ENCODE assay signal across 34 cellular contexts in genomic region chr16:82993874-82994375, GRCh38.
"Had no signal": no experiment of that assay in that cellular context is flagged by ENCODE, and none has a peak within 500 bp of the region (broad histone marks: within the 10 kb centered on the region; RNA-seq: fewer than 3 reads in every experiment).

No MANE protein-coding gene starts in this region.

- H3K9me3 ChIP-seq: adrenal gland, body of pancreas, colonic mucosa, esophagus squamous epithelium, left ventricle myocardium inferior, mucosa of descending colon, neutrophil, right lobe of liver, stomach, tibial artery, upper lobe of right lung had no signal

- H3K4me3 Mint-ChIP-seq: activated CD4-positive, alpha-beta T cell treated with anti-CD3 and anti-CD28 coated beads for 36 hours; activated naive CD4-positive, alpha-beta T cell treated with anti-CD3 and anti-CD28 coated beads for 36 hours; activated naive CD8-positive, alpha-beta T cell treated with anti-CD3 and anti-CD28 coated beads for 36 hours; activated T-cell treated with anti-CD3 and anti-CD28 coated beads, Interleukin-2, amount 50 U/mL, for 72 hours; naive B cell; nephron progenitor cell; stimulated activated naive B cell treated with anti-CD40 and anti-IgM and Interleukin-4, amounts not matched to agents 10 μg/mL and 1 μg/mL and 100 μg/mL, for 72 hours had no signal

- H2AFZ ChIP-seq: hepatocyte had no signal

- H3K27me3 ChIP-seq: adrenal gland, body of pancreas, cardiac muscle cell, colonic mucosa, esophagus squamous epithelium, hepatocyte, neutrophil, right lobe of liver, stomach, tibial artery, upper lobe of right lung had no signal

- H3K4me2 ChIP-seq: hepatocyte, smooth muscle cell had no signal

- H3K4me1 Mint-ChIP-seq: activated CD4-positive, alpha-beta T cell treated with anti-CD3 and anti-CD28 coated beads for 36 hours; activated naive CD8-positive, alpha-beta T cell treated with anti-CD3 and anti-CD28 coated beads for 36 hours; naive B cell; stimulated activated naive B cell treated with anti-CD40 and anti-IgM and Interleukin-4, amounts not matched to agents 10 μg/mL and 1 μg/mL and 100 μg/mL, for 72 hours had no signal

- H3K4me3 ChIP-seq: adrenal gland, body of pancreas, cardiac muscle cell, colonic mucosa, esophagus squamous epithelium, hepatocyte, left ventricle myocardium inferior, lung, mucosa of descending colon, right lobe of liver, smooth muscle cell, stomach, tibial artery, upper lobe of right lung had no signal

- H3K79me2 ChIP-seq: hepatocyte had no signal

- H3K27ac Mint-ChIP-seq: activated CD4-positive, alpha-beta T cell treated with anti-CD3 and anti-CD28 coated beads for 36 hours; activated naive CD4-positive, alpha-beta T cell treated with anti-CD3 and anti-CD28 coated beads for 36 hours; activated naive CD8-positive, alpha-beta T cell treated with anti-CD3 and anti-CD28 coated beads for 36 hours; activated T-cell treated with anti-CD3 and anti-CD28 coated beads, Interleukin-2, amount 50 U/mL, for 72 hours; naive B cell; nephron progenitor cell; stimulated activated naive B cell treated with anti-CD40 and anti-IgM and Interleukin-4, amounts not matched to agents 10 μg/mL and 1 μg/mL and 100 μg/mL, for 72 hours had no signal

- H3K27me3 Mint-ChIP-seq: activated CD4-positive, alpha-beta T cell treated with anti-CD3 and anti-CD28 coated beads for 36 hours; activated naive CD8-positive, alpha-beta T cell treated with anti-CD3 and anti-CD28 coated beads for 36 hours; naive B cell; stimulated activated naive B cell treated with anti-CD40 and anti-IgM and Interleukin-4, amounts not matched to agents 10 μg/mL and 1 μg/mL and 100 μg/mL, for 72 hours had no signal

- ATAC-seq: activated CD4-positive, alpha-beta T cell treated with anti-CD3 and anti-CD28 coated beads for 36 hours; activated T-cell treated with anti-CD3 and anti-CD28 coated beads, Interleukin-2, amount 50 U/mL, for 72 hours; body of pancreas; mucosa of descending colon; right lobe of liver; stimulated activated naive B cell treated with anti-CD40 and anti-IgM and Interleukin-4, amounts not matched to agents 10 μg/mL and 1 μg/mL and 100 μg/mL, for 72 hours; upper lobe of right lung had no signal

- H3K36me3 Mint-ChIP-seq: activated naive CD8-positive, alpha-beta T cell treated with anti-CD3 and anti-CD28 coated beads for 36 hours; naive B cell; stimulated activated naive B cell treated with anti-CD40 and anti-IgM and Interleukin-4, amounts not matched to agents 10 μg/mL and 1 μg/mL and 100 μg/mL, for 72 hours had no signal

- DNase-seq: activated CD4-positive, alpha-beta T cell treated with anti-CD3 and anti-CD28 coated beads for 36 hours; activated CD4-positive, CD25-positive, alpha-beta regulatory T cell; activated effector memory CD4-positive, alpha-beta T cell treated with Interleukin-2 at 50 U/mL for 16 hours; activated naive CD4-positive, alpha-beta T cell treated with anti-CD3 and anti-CD28 coated beads for 36 hours; activated naive CD8-positive, alpha-beta T cell treated with anti-CD3 and anti-CD28 coated beads for 36 hours; activated T-cell treated with anti-CD3 and anti-CD28 coated beads for 4 hours; activated T-cell treated with anti-CD3 and anti-CD28 coated beads, Interleukin-2, amount 50 U/mL, for 72 hours; adrenal gland; aorta; body of pancreas; cerebellar nuclear complex; colonic mucosa; effector CD8-positive, alpha-beta T cell; esophagus squamous epithelium; islet precursor cell; left ventricle myocardium inferior; mucosa of descending colon; naive B cell; nephron progenitor cell; right lobe of liver; stimulated activated CD4-positive, alpha-beta T cell treated with anti-CD3 and anti-CD28 coated beads, Interleukin-1b, Interleukin-23, amount 100 ng/mL, for 48 hours; stimulated activated CD4-positive, alpha-beta T cell treated with anti-CD3 and anti-CD28 coated beads, Interleukin-4, amount 100 ng/mL, for 4 hours; stimulated activated naive B cell treated with anti-CD40 and anti-IgM and Interleukin-4, amounts not matched to agents 10 μg/mL and 1 μg/mL and 100 μg/mL, for 72 hours; stomach; tibial artery; upper lobe of right lung had no signal

- FAIRE-seq: endometrium, frontal cortex had no signal

- H3K27ac ChIP-seq: adrenal gland, body of pancreas, cardiac muscle cell, colonic mucosa, epithelial cell of prostate, esophagus squamous epithelium, left ventricle myocardium inferior, neutrophil, right lobe of liver, stomach, tibial artery, upper lobe of right lung had no signal

- H3K9me3 Mint-ChIP-seq: activated naive CD8-positive, alpha-beta T cell treated with anti-CD3 and anti-CD28 coated beads for 36 hours; naive B cell; nephron progenitor cell had no signal

- H3K36me3 ChIP-seq: adrenal gland, cardiac muscle cell, colonic mucosa, esophagus squamous epithelium, left ventricle myocardium inferior, neutrophil, right lobe of liver, stomach, tibial artery, upper lobe of right lung had no signal

- H3K4me1 ChIP-seq: body of pancreas, right lobe of liver had no signal
